ENCODE assay signal across 20 cellular contexts in the genomic region with DNA sequence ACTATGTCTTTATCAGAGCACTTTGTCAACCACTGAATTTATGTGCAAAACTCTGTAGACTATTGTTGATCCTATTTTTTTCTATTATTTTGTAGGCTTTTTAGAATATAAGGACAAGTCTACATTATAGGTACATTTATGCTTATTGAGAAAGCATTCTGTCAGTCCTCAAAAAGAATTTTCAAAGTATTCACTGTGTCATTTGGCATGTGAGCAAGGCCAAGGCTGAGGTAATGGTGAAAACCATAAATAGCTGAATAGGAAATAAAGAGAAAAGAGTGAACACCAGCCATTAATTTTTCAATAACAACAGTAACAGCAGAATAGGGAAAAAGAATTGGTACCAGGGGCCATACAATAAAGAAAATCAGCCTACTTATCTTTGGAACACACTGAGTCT.
"Had no signal": no experiment of that assay in that cellular context is flagged by ENCODE, and none has a peak within 500 bp of the region (broad histone marks: within the 10 kb centered on the region; RNA-seq: fewer than 3 reads in every experiment).

No MANE protein-coding gene starts in this region.

- H3K27ac ChIP-seq: esophagus squamous epithelium, neural progenitor cell, ovary, stomach, upper lobe of right lung, WERI-Rb-1 had no signal

- DNase-seq: activated CD4-positive, alpha-beta T cell treated with anti-CD3 and anti-CD28 coated beads for 4 hours; activated CD8-positive, alpha-beta memory T cell treated with anti-CD3 and anti-CD28 coated beads, Interleukin-2, amount 50 U/mL, for 4 hours; activated CD8-positive, alpha-beta T cell treated with anti-CD3 and anti-CD28 coated beads for 36 hours; activated naive CD4-positive, alpha-beta T cell treated with anti-CD3 and anti-CD28 coated beads for 36 hours; activated naive CD8-positive, alpha-beta T cell treated with anti-CD3 and anti-CD28 coated beads, Interleukin-2, amount 50 U/mL, for 24 hours; cortex of kidney; effector CD4-positive, alpha-beta T cell; esophagus squamous epithelium; head of caudate nucleus; immature natural killer cell; ovary; stimulated activated CD4-positive, alpha-beta T cell treated with anti-CD3 and anti-CD28 coated beads, Interleukin-1b, Interleukin-23, amount 100 ng/mL, for 48 hours; stomach; upper lobe of right lung; WERI-Rb-1 had no signal

- H3K4me3 Mint-ChIP-seq: activated CD8-positive, alpha-beta T cell treated with anti-CD3 and anti-CD28 coated beads for 36 hours; activated naive CD4-positive, alpha-beta T cell treated with anti-CD3 and anti-CD28 coated beads for 36 hours; activated naive CD8-positive, alpha-beta T cell treated with anti-CD3 and anti-CD28 coated beads, Interleukin-2, amount 50 U/mL, for 24 hours; immature natural killer cell; neural progenitor cell; T-helper 1 cell treated with Interleukin-12 subunit alpha and Interleukin-12 subunit beta and Interleukin-4 antibody, amounts not matched to agents 30 μg/mL and 1 μg/mL, for 36 hours had no signal

- H3K4me1 ChIP-seq: ascending aorta, esophagus squamous epithelium, neural progenitor cell, upper lobe of right lung had no signal

- H3K4me1 Mint-ChIP-seq: activated naive CD8-positive, alpha-beta T cell treated with anti-CD3 and anti-CD28 coated beads, Interleukin-2, amount 50 U/mL, for 24 hours; neural progenitor cell had no signal

- H3K27me3 Mint-ChIP-seq: activated CD8-positive, alpha-beta T cell treated with anti-CD3 and anti-CD28 coated beads for 36 hours; activated naive CD8-positive, alpha-beta T cell treated with anti-CD3 and anti-CD28 coated beads, Interleukin-2, amount 50 U/mL, for 24 hours had no signal

- ATAC-seq: activated CD8-positive, alpha-beta T cell treated with anti-CD3 and anti-CD28 coated beads for 36 hours; activated naive CD8-positive, alpha-beta T cell treated with anti-CD3 and anti-CD28 coated beads, Interleukin-2, amount 50 U/mL, for 24 hours; sciatic nerve; upper lobe of right lung had no signal

- H3K27me3 ChIP-seq: ascending aorta, esophagus squamous epithelium, neural progenitor cell, ovary, stomach, testis, upper lobe of right lung had no signal

- H3K27ac Mint-ChIP-seq: activated CD8-positive, alpha-beta T cell treated with anti-CD3 and anti-CD28 coated beads for 36 hours; neural progenitor cell; T-helper 1 cell treated with Interleukin-12 subunit alpha and Interleukin-12 subunit beta and Interleukin-4 antibody, amounts not matched to agents 30 μg/mL and 1 μg/mL, for 36 hours had no signal

- H2AFZ ChIP-seq: neural progenitor cell had no signal

- H3K4me3 ChIP-seq: ascending aorta, esophagus squamous epithelium, neural progenitor cell, ovary, stomach, testis, upper lobe of right lung had no signal

- H3K9ac ChIP-seq: neural progenitor cell had no signal

- H3K9me3 Mint-ChIP-seq: activated CD8-positive, alpha-beta T cell treated with anti-CD3 and anti-CD28 coated beads for 36 hours; activated naive CD4-positive, alpha-beta T cell treated with anti-CD3 and anti-CD28 coated beads for 36 hours; activated naive CD8-positive, alpha-beta T cell treated with anti-CD3 and anti-CD28 coated beads, Interleukin-2, amount 50 U/mL, for 24 hours; immature natural killer cell; neural progenitor cell; T-helper 1 cell treated with Interleukin-12 subunit alpha and Interleukin-12 subunit beta and Interleukin-4 antibody, amounts not matched to agents 30 μg/mL and 1 μg/mL, for 36 hours had no signal

- H3K36me3 ChIP-seq: ovary had no signal

- H3K9me3 ChIP-seq: ascending aorta, esophagus squamous epithelium, ovary, stomach, testis, upper lobe of right lung had no signal

- H3K4me2 ChIP-seq: neural progenitor cell had no signal
